In genomic region chr1:43947061-43947889, GRCh38 we compare ENCODE assay signal across 9 cellular contexts. TPM values are rescaled to one million over a fixed set of nuclear protein-coding genes. Genes with fewer than 3 reads are reported as not detected.
A peak's percentile ranks its signal among the peaks of the same experiment; 100 is the strongest.
DNase-seq lines count a peak whose midpoint lies in the region; ATAC-seq and TF ChIP-seq lines count a peak whose summit lies in the region.
"Had no signal": no experiment of that assay in that cellular context is flagged by ENCODE, and none has a peak within 500 bp of the region (broad histone marks: within the 10 kb centered on the region; RNA-seq: fewer than 3 reads in every experiment).

No MANE protein-coding gene starts in this region.

- peak overlapping the region; percentile 91 for H3K27ac Mint-ChIP-seq in activated naive CD4-positive, alpha-beta T cell treated with anti-CD3 and anti-CD28 coated beads, Interleukin-2, amount 10 ng/mL, durations not matched to agents 7 days and 5 days

- CTCF ChIA-PET in activated naive CD4-positive, alpha-beta T cell treated with anti-CD3 and anti-CD28 coated beads, Interleukin-2, amount 10 ng/mL, durations not matched to agents 7 days and 5 days (lab: Charles Lee) = interaction anchor here (0.7 to 9.3 kb wide), 6 partner anchors 9 to 184 kb away, joined by 3 to 105 read pairs (median 4); partner anchors contain the start of gene ARTN

- H3K9me3 ChIP-seq in SK-N-MC (ENCODE audit: low read depth, low read length) (no peaks in the 10 kb centered on the region), esophagus muscularis mucosa (no peaks in the 10 kb centered on the region)

- ATAC-seq in omental fat pad (ENCODE audit: low FRiP score) = peak; percentile 0

- TF ChIP-seq CTCF in esophagus muscularis mucosa (IDR thresholded peaks at IDR 0.05) (no peak), omental fat pad (IDR thresholded peaks at IDR 0.05) (no peak)

- TF ChIP-seq POLR2A in esophagus muscularis mucosa (IDR thresholded peaks at IDR 0.05; ENCODE audit: low read depth) = no peak

- 0 out of 2 replicates have a peak overlapping the region, but pooled peaks have one; percentile 97 for H3K27ac ChIP-seq in SK-N-MC
- H3K27ac ChIP-seq in esophagus muscularis mucosa (replicated peaks in 1 of 4) = peak overlapping the region; percentile 92 to 97 (median 94)

- peaks cover 12% of the 10 kb centered on the region for H3K36me3 Mint-ChIP-seq in activated naive CD4-positive, alpha-beta T cell treated with anti-CD3 and anti-CD28 coated beads, Interleukin-2, amount 10 ng/mL, durations not matched to agents 7 days and 5 days

- H3K36me3 ChIP-seq in SK-N-MC (ENCODE audit: insufficient read depth, low read length) = peaks cover 10% of the 10 kb centered on the region
- H3K36me3 ChIP-seq in esophagus muscularis mucosa = peaks cover 0 to 22% (median 18%) of the 10 kb centered on the region in 4 donors

- no peak for TF ChIP-seq EP300 in esophagus muscularis mucosa (IDR thresholded peaks at IDR 0.05)

- peaks cover 48% of the 10 kb centered on the region for H3K4me1 Mint-ChIP-seq in activated naive CD4-positive, alpha-beta T cell treated with anti-CD3 and anti-CD28 coated beads, Interleukin-2, amount 10 ng/mL, durations not matched to agents 7 days and 5 days

- intact Hi-C loops in esophagus muscularis mucosa (cut with DNase I) = no loop called here

- WGBS in esophagus muscularis mucosa = 2% methylated on average over 10 of the region's 27 CpGs

- no peaks in the 10 kb centered on the region for H3K27me3 ChIP-seq in esophagus muscularis mucosa

- H3K9me3 Mint-ChIP-seq in activated naive CD4-positive, alpha-beta T cell treated with anti-CD3 and anti-CD28 coated beads, Interleukin-2, amount 10 ng/mL, durations not matched to agents 7 days and 5 days = no peaks in the 10 kb centered on the region

- H3K4me3 ChIP-seq in SK-N-MC = peak overlapping the region; percentile 98
- peak overlapping the region; percentile 72 to 86 (median 84) for H3K4me3 ChIP-seq in esophagus muscularis mucosa

- no peak for DNase-seq in activated naive CD4-positive, alpha-beta T cell treated with anti-CD3 and anti-CD28 coated beads, Interleukin-2, amount 10 ng/mL, durations not matched to agents 7 days and 5 days
- DNase-seq in activated naive CD4-positive, alpha-beta T cell treated with Interleukin-2 at 50 U/mL for 16 hours = no peak
- DNase-seq in SK-N-MC (ENCODE audit: low read depth, low spot score) = no peak
- DNase-seq in esophagus muscularis mucosa (ENCODE audit: extremely low spot score) = no peak
- DNase-seq in omental fat pad (ENCODE audit: low spot score) = no peak
- DNase-seq in NK-92 (lab: John Stamatoyannopoulos, UW; ENCODE audit: unreplicated experiment) = no peak
- DNase-seq in dermis blood vessel endothelial cell = no peak
- DNase-seq in effector CD8-positive, alpha-beta T cell (lab: John Stamatoyannopoulos, UW) = no peak

- H3K4me3 Mint-ChIP-seq in activated naive CD4-positive, alpha-beta T cell treated with anti-CD3 and anti-CD28 coated beads, Interleukin-2, amount 10 ng/mL, durations not matched to agents 7 days and 5 days = peak overlapping the region; percentile 92

- H3K9ac ChIP-seq in SK-N-MC (ENCODE audit: insufficient read length) = peak overlapping the region; percentile 98

- H3K27me3 Mint-ChIP-seq in activated naive CD4-positive, alpha-beta T cell treated with anti-CD3 and anti-CD28 coated beads, Interleukin-2, amount 10 ng/mL, durations not matched to agents 7 days and 5 days = no peaks in the 10 kb centered on the region

- H3K4me1 ChIP-seq in esophagus muscularis mucosa = peaks cover 42 to 56% (median 47%) of the 10 kb centered on the region in 4 donors

RNA-seq across cellular contexts. Expression of gene IPO13, which starts 0.5 kb away (rescaled TPM):
- total RNA-seq in esophagus muscularis mucosa = 10 to 100 TPM; 24.5 to 39.9 (median 29.1) TPM
- total RNA-seq in omental fat pad = 10 to 100 TPM; 18.7 to 23.2 (median 21.1) TPM
- total RNA-seq in dermis blood vessel endothelial cell = 14.8 and 17.3 TPM in 2 replicates

RNA-seq across cellular contexts. Expression of gene ARTN, which starts 13.7 kb away (rescaled TPM):
- total RNA-seq in esophagus muscularis mucosa = 1 to 10 TPM in 1 of 4 donors, under 1 TPM in 2, not detected in 1; 0.39 to 1.1 (median 0.42) TPM
- under 1 TPM in 3 of 4 donors, not detected in 1; 0.19 to 0.72 (median 0.63) TPM for total RNA-seq in omental fat pad
- total RNA-seq in dermis blood vessel endothelial cell = not detected in 2 replicates
- total RNA-seq: dermis microvascular lymphatic vessel endothelial cell had no signal

RNA-seq across cellular contexts. Expression of gene DPH2, which starts 22.5 kb away (rescaled TPM):
- total RNA-seq in esophagus muscularis mucosa (10 to 100 TPM; 13.7 to 29.2 (median 19.2) TPM), omental fat pad (10 to 100 TPM; 18.1 to 67.5 (median 23.1) TPM), dermis blood vessel endothelial cell (24.2 and 24.3 TPM in 2 replicates)

RNA-seq across cellular contexts. Expression of gene ATP6V0B, which starts 27.5 kb away (rescaled TPM):
- 100 to 1,000 TPM in 1 of 4 donors, 10 to 100 TPM in 3; 68.1 to 122 (median 98.2) TPM for total RNA-seq in esophagus muscularis mucosa
- 100 to 1,000 TPM; 111 to 223 (median 139) TPM for total RNA-seq in omental fat pad
- total RNA-seq in dermis blood vessel endothelial cell = 64.6 and 99.2 TPM in 2 replicates

RNA-seq across cellular contexts. Expression of gene B4GALT2, which starts 31.7 kb away (rescaled TPM):
- 10 to 100 TPM; 45.3 to 94.5 (median 77.5) TPM for total RNA-seq in esophagus muscularis mucosa
- 10 to 100 TPM; 20.3 to 67.9 (median 42.6) TPM for total RNA-seq in omental fat pad
- total RNA-seq in dermis blood vessel endothelial cell = 50.2 and 64.4 TPM in 2 replicates
